ENCODE assay signal across 25 cellular contexts in genomic region chr12:56589783-56590182, GRCh38.
"Had no signal": no experiment of that assay in that cellular context is flagged by ENCODE, and none has a peak within 500 bp of the region (broad histone marks: within the 10 kb centered on the region; RNA-seq: fewer than 3 reads in every experiment).

No MANE protein-coding gene starts in this region.

- H3K9me3 Mint-ChIP-seq: brain, nephron, T-cell had no signal

- DNase-seq: activated CD4-positive, CD25-positive, alpha-beta regulatory T cell; activated CD8-positive, alpha-beta memory T cell treated with anti-CD3 and anti-CD28 coated beads, Interleukin-2, amount 10 ng/mL, durations not matched to agents 7 days and 5 days; activated effector memory CD4-positive, alpha-beta T cell treated with Interleukin-2 at 50 U/mL for 16 hours; activated naive CD4-positive, alpha-beta T cell treated with Interleukin-2 at 50 U/mL for 16 hours; adrenal gland; aorta; cerebellar nuclear complex; cortex of kidney; foreskin keratinocyte; heart right ventricle; lower lobe of right lung; ovary; psoas muscle; trophoblast cell had no signal

- ATAC-seq: lower lobe of right lung had no signal

- H3K27ac ChIP-seq: adrenal gland, cardiac muscle cell, foreskin keratinocyte, heart right ventricle, lower lobe of right lung, neutrophil, ovary, psoas muscle had no signal

- H3K27me3 Mint-ChIP-seq: activated CD4-positive, alpha-beta T cell treated with anti-CD3 and anti-CD28 coated beads for 36 hours; activated CD8-positive, alpha-beta memory T cell treated with anti-CD3 and anti-CD28 coated beads, Interleukin-2, amount 10 ng/mL, durations not matched to agents 7 days and 5 days; activated naive CD8-positive, alpha-beta T cell; brain; T-cell had no signal

- FAIRE-seq: urothelium cell line had no signal

- H3K27ac Mint-ChIP-seq: activated CD4-positive, alpha-beta T cell treated with anti-CD3 and anti-CD28 coated beads for 36 hours; activated CD8-positive, alpha-beta memory T cell treated with anti-CD3 and anti-CD28 coated beads, Interleukin-2, amount 10 ng/mL, durations not matched to agents 7 days and 5 days; activated CD8-positive, alpha-beta T cell treated with anti-CD3 and anti-CD28 coated beads, Interleukin-2, amount 10 ng/mL, durations not matched to agents 7 days and 5 days; activated naive CD8-positive, alpha-beta T cell; nephron; T-cell had no signal

- H3K4me3 ChIP-seq: adrenal gland, cardiac muscle cell, esophagus muscularis mucosa, heart right ventricle, lower lobe of right lung, ovary, psoas muscle, testis had no signal

- H3K36me3 Mint-ChIP-seq: activated naive CD8-positive, alpha-beta T cell had no signal

- H3K9me3 ChIP-seq: adrenal gland, esophagus muscularis mucosa, heart right ventricle, lower lobe of right lung, neutrophil, ovary, psoas muscle, testis had no signal

- H3K36me3 ChIP-seq: ovary had no signal

- H3K4me1 ChIP-seq: lower lobe of right lung, psoas muscle had no signal

- H3K4me1 Mint-ChIP-seq: activated CD4-positive, alpha-beta T cell treated with anti-CD3 and anti-CD28 coated beads for 36 hours had no signal

- H3K4me3 Mint-ChIP-seq: activated CD4-positive, alpha-beta T cell treated with anti-CD3 and anti-CD28 coated beads for 36 hours; activated CD8-positive, alpha-beta memory T cell treated with anti-CD3 and anti-CD28 coated beads, Interleukin-2, amount 10 ng/mL, durations not matched to agents 7 days and 5 days; activated CD8-positive, alpha-beta T cell treated with anti-CD3 and anti-CD28 coated beads, Interleukin-2, amount 10 ng/mL, durations not matched to agents 7 days and 5 days; activated naive CD8-positive, alpha-beta T cell; brain; nephron; T-cell had no signal

- H3K27me3 ChIP-seq: adrenal gland, cardiac muscle cell, esophagus muscularis mucosa, foreskin keratinocyte, heart right ventricle, neutrophil, ovary, testis had no signal
